Comparison of ENCODE assay signal across 3 cellular contexts in the genomic region with DNA sequence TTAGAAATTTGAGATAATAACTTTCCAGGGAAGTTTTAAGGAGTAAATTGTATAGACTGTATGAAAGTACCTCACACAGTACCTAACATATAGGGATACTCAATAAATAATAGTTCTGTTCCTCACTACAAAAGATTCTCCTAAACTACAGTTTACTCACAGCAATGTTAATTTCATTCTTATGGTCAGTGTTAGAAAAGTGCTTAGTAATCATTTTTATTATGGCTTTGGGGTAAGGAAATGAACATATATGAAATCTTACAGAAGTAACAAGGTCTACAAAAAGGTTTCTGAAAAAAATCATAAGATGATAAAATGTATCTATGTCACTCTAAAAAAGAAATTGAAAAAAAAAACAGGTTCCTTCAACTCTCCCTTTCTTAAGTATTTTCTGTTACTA.
TF ChIP-seq lines count a peak whose summit lies in the region.

No MANE protein-coding gene starts in this region.

TF ChIP-seq in HepG2, 621 proteins besides CTCF, POLR2A, EP300 and RAD21:
- TF ChIP-seq MBNL3 (CRISPR knock-in tag; conservative IDR thresholded peaks at IDR 0.05): no peak
- peak; percentile 98 for TF ChIP-seq MAFF (IDR thresholded peaks at IDR 0.05; ENCODE audit: low read depth, low read length)
- peak; percentile 96 to 99 for TF ChIP-seq MAFK (conservative IDR thresholded peaks at IDR 0.05 in 1 of 2, IDR thresholded peaks at IDR 0.05 in 1 of 2; ENCODE audit: low read length in 2 of 2)
TF ChIP-seq in HepG2: peak in this region for 2.

TF ChIP-seq in IMR-90, 13 proteins besides CTCF, POLR2A, EP300 and RAD21:
- TF ChIP-seq CEBPB (IDR thresholded peaks at IDR 0.05; ENCODE audit: low read depth, low read length): no peak
- TF ChIP-seq CHD1 (IDR thresholded peaks at IDR 0.05; ENCODE audit: low read depth, low read length): no peak
- no peak for TF ChIP-seq RFX5 (IDR thresholded peaks at IDR 0.05; ENCODE audit: low read depth, low read length)
- no peak for TF ChIP-seq MAZ (IDR thresholded peaks at IDR 0.05; ENCODE audit: borderline replicate concordance, low read depth, low read length)
- peak; percentile 98 for TF ChIP-seq MAFK (IDR thresholded peaks at IDR 0.05; ENCODE audit: low read depth, low read length)
- no peak for TF ChIP-seq FOS (IDR thresholded peaks at IDR 0.05; ENCODE audit: low read depth, low read length)

TF ChIP-seq in H1, 55 proteins besides CTCF, POLR2A, EP300 and RAD21:
- TF ChIP-seq GTF2F1 (IDR thresholded peaks at IDR 0.05; ENCODE audit: borderline replicate concordance, low read depth, low read length) (no peak), TAF7 (optimal IDR thresholded peaks at IDR 0.05; ENCODE audit: borderline replicate concordance, low read depth, low read length) (no peak), MAFK (IDR thresholded peaks at IDR 0.05; ENCODE audit: low read depth, low read length) (peak; percentile 83; the same call in 1 of the 2 replicates), KDM5A (IDR thresholded peaks at IDR 0.05; ENCODE audit: low read length) (no peak), POLR2AphosphoS5 (IDR thresholded peaks at IDR 0.05; ENCODE audit: low read depth, low read length) (no peak)
